Comparison of ENCODE assay signal across 24 cellular contexts in genomic region chr2:161547130-161547529, GRCh38.
DNase-seq lines count a peak whose midpoint lies in the region; ATAC-seq, FAIRE-seq and TF ChIP-seq lines count a peak whose summit lies in the region.
"Had no signal": no experiment of that assay in that cellular context is flagged by ENCODE, and none has a peak within 500 bp of the region (broad histone marks: within the 10 kb centered on the region; RNA-seq: fewer than 3 reads in every experiment).

No MANE protein-coding gene starts in this region.

- no peak for DNase-seq in A549 (ENCODE audit: low read depth in 1 of 2, low spot score in 1 of 2)
- no peak for DNase-seq in IMR-90
- DNase-seq in stimulated activated effector memory CD8-positive, alpha-beta T cell treated with anti-CD3 and anti-CD28 coated beads, Interleukin-12 subunit alpha, Interleukin-12 subunit beta, amount 100 ng/mL, for 72 hours (ENCODE audit: low spot score in 2 of 2), result no peak
- no peak for DNase-seq in NCI-H526 (lab: John Stamatoyannopoulos, UW)
- DNase-seq: 8988T; AML-193; CD4-positive, alpha-beta T cell; CD8-positive, alpha-beta T cell; COR-L47; DMS 273 treated with DMSO at 0.1 percent for 48 hours; DMS153; DMS53; DMS79; DND-41; EL; GDM1 had no signal

- no peak overlapping the region for H3K9ac ChIP-seq in IMR-90 (ENCODE audit: low read depth, low read length)
- H3K9ac ChIP-seq: BLaER1 treated with 17β-estradiol and CSF1 and Interleukin-3, amounts not matched to agents 10 nM and 100 nM had no signal

- H3K4me3 ChIP-seq in A549, result no peak overlapping the region
- no peak overlapping the region for H3K4me3 ChIP-seq in IMR-90 (ENCODE audit: insufficient read depth, low read depth, low read length)
- H3K4me3 ChIP-seq: BLaER1 treated with 17β-estradiol and CSF1 and Interleukin-3, amounts not matched to agents 10 nM and 100 nM; GM12878 had no signal

- 18% methylated on average over 4 of the region's 4 CpGs for WGBS in A549 (ENCODE audit: missing lambda C conversion rate)
- WGBS in IMR-90 (ENCODE audit: extremely low coverage in 2 of 2, insufficient read length in 1 of 2), 2 experiments, result no CpG with 5 or more reads among the region's 4 CpGs

- H4K5ac ChIP-seq in IMR-90 (ENCODE audit: low read depth, low read length), result no peak overlapping the region

- peak overlapping the region; percentile 58 for H3K27ac Mint-ChIP-seq in stimulated activated effector memory CD8-positive, alpha-beta T cell treated with anti-CD3 and anti-CD28 coated beads, Interleukin-12 subunit alpha, Interleukin-12 subunit beta, amount 100 ng/mL, for 72 hours
- H3K27ac Mint-ChIP-seq: B cell; CD4-positive, alpha-beta T cell; CD8-positive, alpha-beta T cell had no signal

- H3K4me1 ChIP-seq in A549 (no peaks in the 10 kb centered on the region), IMR-90 (ENCODE audit: control insufficient read depth, insufficient read depth, low read length) (no peaks in the 10 kb centered on the region)
- H3K4me1 ChIP-seq: BLaER1 treated with 17β-estradiol and CSF1 and Interleukin-3, amounts not matched to agents 10 nM and 100 nM had no signal

- H2BK5ac ChIP-seq in IMR-90 (ENCODE audit: low read depth, low read length, poor library complexity, severe bottlenecking), result no peak overlapping the region

- CTCF ChIA-PET in A549 (lab: Yijun Ruan, JAX), result no interaction called here
- CTCF ChIA-PET in IMR-90 (lab: Yijun Ruan, JAX), result no interaction called here

- POLR2A ChIA-PET in A549 (lab: Yijun Ruan, JAX), result interaction anchor here (0.7 kb wide), 1 partner anchor 308 kb away, joined by 3 read pairs; no protein-coding TSS in a partner anchor
- POLR2A ChIA-PET in IMR-90 (lab: Charles Lee; ENCODE audit: unreplicated experiment), result no interaction called here

- intact Hi-C loops in IMR-90 (cut with micrococcal nuclease), result no loop called here

- TF ChIP-seq POLR2A in A549 (IDR thresholded peaks at IDR 0.05; ENCODE audit: low read length) (no peak), IMR-90 (IDR thresholded peaks at IDR 0.05; ENCODE audit: low read depth, low read length) (no peak)

- H3K18ac ChIP-seq in IMR-90 (ENCODE audit: low read depth, low read length), result no peak overlapping the region

- no TSS peak for BruUV-seq in IMR-90 (replicated peaks; lab: Mats Ljungman, UMichigan)

- dilution Hi-C loops in IMR-90 (cut with HindIII; ENCODE audit: low sequenced_read_pairs, unreplicated experiment), result no loop called here

- no peak overlapping the region for H2BK15ac ChIP-seq in IMR-90 (ENCODE audit: low read depth, low read length)

- no peak overlapping the region for H3K14ac ChIP-seq in IMR-90 (replicated peaks; ENCODE audit: low read depth, low read length)

- no peak overlapping the region for H4K91ac ChIP-seq in IMR-90 (ENCODE audit: insufficient read depth, low read depth, low read length)

- H3K4me2 ChIP-seq in A549 (no peak overlapping the region), IMR-90 (ENCODE audit: low read depth, low read length) (no peak overlapping the region)
- H3K4me2 ChIP-seq: BLaER1 treated with 17β-estradiol and CSF1 and Interleukin-3, amounts not matched to agents 10 nM and 100 nM had no signal

- no peak overlapping the region for H2BK20ac ChIP-seq in IMR-90 (ENCODE audit: low read depth, low read length)

- H3K27me3 ChIP-seq in IMR-90 (ENCODE audit: control insufficient read depth, insufficient read depth, low read length), result no peaks in the 10 kb centered on the region
- H3K27me3 ChIP-seq: BLaER1 treated with 17β-estradiol and CSF1 and Interleukin-3, amounts not matched to agents 10 nM and 100 nM had no signal

- no peaks in the 10 kb centered on the region for H3K36me3 ChIP-seq in IMR-90 (ENCODE audit: control insufficient read depth, insufficient read depth, low read length)
- H3K36me3 ChIP-seq: BLaER1 treated with 17β-estradiol and CSF1 and Interleukin-3, amounts not matched to agents 10 nM and 100 nM had no signal

- no peak for TF ChIP-seq RAD21 in A549 (conservative IDR thresholded peaks at IDR 0.05 in 1 of 2, IDR thresholded peaks at IDR 0.05 in 1 of 2)
- TF ChIP-seq RAD21 in IMR-90 (IDR thresholded peaks at IDR 0.05; ENCODE audit: low read length), result no peak

- TF ChIP-seq CTCF in A549 (IDR thresholded peaks at IDR 0.05) (no peak), IMR-90 (conservative IDR thresholded peaks at IDR 0.05; ENCODE audit: low read depth, low read length) (no peak)

- H2AK5ac ChIP-seq in IMR-90 (ENCODE audit: low read depth, low read length), result no peak overlapping the region

- H3K27ac ChIP-seq in A549 (no peak overlapping the region), IMR-90 (ENCODE audit: insufficient read depth, low read length) (no peak overlapping the region)
- H3K27ac ChIP-seq: BLaER1 treated with 17β-estradiol and CSF1 and Interleukin-3, amounts not matched to agents 10 nM and 100 nM; C4-2B had no signal

- no peaks in the 10 kb centered on the region for H3K9me3 Mint-ChIP-seq in stimulated activated effector memory CD8-positive, alpha-beta T cell treated with anti-CD3 and anti-CD28 coated beads, Interleukin-12 subunit alpha, Interleukin-12 subunit beta, amount 100 ng/mL, for 72 hours
- H3K9me3 Mint-ChIP-seq: CD4-positive, alpha-beta T cell; CD8-positive, alpha-beta T cell had no signal

- no peaks in the 10 kb centered on the region for H3K9me1 ChIP-seq in IMR-90 (ENCODE audit: insufficient read depth, low read length)

- H3K9me3 ChIP-seq in A549 (no peaks in the 10 kb centered on the region), IMR-90 (ENCODE audit: control insufficient read depth, insufficient read depth, low read length) (no peaks in the 10 kb centered on the region)
- H3K9me3 ChIP-seq: BLaER1 treated with 17β-estradiol and CSF1 and Interleukin-3, amounts not matched to agents 10 nM and 100 nM had no signal

- no peak overlapping the region for H2BK120ac ChIP-seq in IMR-90 (ENCODE audit: low read depth, low read length)

- H3K23ac ChIP-seq in IMR-90 (ENCODE audit: low read depth, low read length), result no peak overlapping the region

- H3K79me1 ChIP-seq in IMR-90 (ENCODE audit: low read depth in 1 of 2, low read length in 2 of 2), result no peaks in the 10 kb centered on the region

- no peak for TF ChIP-seq EP300 in A549 (IDR thresholded peaks at IDR 0.05)

- no peak for ATAC-seq in A549
- ATAC-seq in IMR-90 (ENCODE audit: low read depth), result no peak
- ATAC-seq in stimulated activated effector memory CD8-positive, alpha-beta T cell treated with anti-CD3 and anti-CD28 coated beads, Interleukin-12 subunit alpha, Interleukin-12 subunit beta, amount 100 ng/mL, for 72 hours, result no peak
- no peak for ATAC-seq in HG02884 (IDR thresholded peaks at IDR 0.05; ENCODE audit: unreplicated experiment)
- ATAC-seq: CD8-positive, alpha-beta T cell; GM12878 had no signal

- no peak for FAIRE-seq in A549 (lab: Jason Lieb, UNC)
- FAIRE-seq: A204.1, GM12878, GM12892, GM18507 had no signal

- H4K20me1 ChIP-seq in IMR-90 (ENCODE audit: insufficient read depth, low read length), result no peaks in the 10 kb centered on the region
- H4K20me1 ChIP-seq: BLaER1 treated with 17β-estradiol and CSF1 and Interleukin-3, amounts not matched to agents 10 nM and 100 nM had no signal

- no peak overlapping the region for H2AK9ac ChIP-seq in IMR-90 (replicated peaks; ENCODE audit: low read depth, low read length, poor library complexity)

- H2AFZ ChIP-seq in IMR-90 (replicated peaks; ENCODE audit: low read length, poor library complexity), result no peak overlapping the region

- H4K8ac ChIP-seq in IMR-90 (ENCODE audit: low read depth in 2 of 2, low read length in 2 of 2), result no peak overlapping the region

- no peaks in the 10 kb centered on the region for H3K4me1 Mint-ChIP-seq in stimulated activated effector memory CD8-positive, alpha-beta T cell treated with anti-CD3 and anti-CD28 coated beads, Interleukin-12 subunit alpha, Interleukin-12 subunit beta, amount 100 ng/mL, for 72 hours
- H3K4me1 Mint-ChIP-seq: B cell had no signal

- H3K56ac ChIP-seq in IMR-90 (ENCODE audit: extremely low read depth, insufficient read depth, low read length), result no peak overlapping the region

- no peaks in the 10 kb centered on the region for H3K36me3 Mint-ChIP-seq in stimulated activated effector memory CD8-positive, alpha-beta T cell treated with anti-CD3 and anti-CD28 coated beads, Interleukin-12 subunit alpha, Interleukin-12 subunit beta, amount 100 ng/mL, for 72 hours
- H3K36me3 Mint-ChIP-seq: CD8-positive, alpha-beta T cell had no signal

- H3K4ac ChIP-seq in IMR-90 (ENCODE audit: low read depth, low read length), result no peak overlapping the region

- in situ Hi-C loops in IMR-90 (cut with MboI; ENCODE audit: low sequenced_read_pairs), result no loop called here

- no peak overlapping the region for H3K4me3 Mint-ChIP-seq in stimulated activated effector memory CD8-positive, alpha-beta T cell treated with anti-CD3 and anti-CD28 coated beads, Interleukin-12 subunit alpha, Interleukin-12 subunit beta, amount 100 ng/mL, for 72 hours
- H3K4me3 Mint-ChIP-seq: B cell; CD4-positive, alpha-beta T cell; CD8-positive, alpha-beta T cell had no signal

TF ChIP-seq in A549, 52 proteins besides CTCF, POLR2A, EP300 and RAD21:
- TF ChIP-seq MAFK (IDR thresholded peaks at IDR 0.05; ENCODE audit: partially characterized antibody) (peak; percentile 53), KDM5A (IDR thresholded peaks at IDR 0.05) (no peak)

TF ChIP-seq in IMR-90, 13 proteins besides CTCF, POLR2A, EP300 and RAD21:
- no peak for TF ChIP-seq NFE2L2 (IDR thresholded peaks at IDR 0.05; ENCODE audit: low read depth, low read length)
- TF ChIP-seq MAFK (IDR thresholded peaks at IDR 0.05; ENCODE audit: low read depth, low read length), result peak; percentile 51
- no peak for TF ChIP-seq BHLHE40 (IDR thresholded peaks at IDR 0.05; ENCODE audit: low read depth, low read length)
